ENCODE assay signal across 10 cellular contexts in genomic region chr12:27552886-27553560, GRCh38. TPM values are rescaled to one million over a fixed set of nuclear protein-coding genes. Genes with fewer than 3 reads are reported as not detected.
A peak's percentile ranks its signal among the peaks of the same experiment; 100 is the strongest.
DNase-seq lines count a peak whose midpoint lies in the region; ATAC-seq and TF ChIP-seq lines count a peak whose summit lies in the region.
"Had no signal": no experiment of that assay in that cellular context is flagged by ENCODE, and none has a peak within 500 bp of the region (broad histone marks: within the 10 kb centered on the region; RNA-seq: fewer than 3 reads in every experiment).

No MANE protein-coding gene starts in this region.

- CTCF ChIA-PET in WTC11 (lab: Charles Lee), result interaction anchor here (0.5 to 0.9 kb wide), 2 partner anchors 327 to 537 kb away, joined by 3 read pairs; no protein-coding TSS in a partner anchor

- ATAC-seq in HG02623 (IDR thresholded peaks at IDR 0.05; ENCODE audit: unreplicated experiment), result peak; percentile 54
- no peak for ATAC-seq in WTC11
- no peak for ATAC-seq in lung (ENCODE audit: insufficient read depth, low FRiP score)
- ATAC-seq in GM19324 (IDR thresholded peaks at IDR 0.05; ENCODE audit: low FRiP score, unreplicated experiment), result no peak

- no peaks in the 10 kb centered on the region for H3K9me3 Mint-ChIP-seq in WTC11

- POLR2A ChIA-PET in WTC11 (lab: Charles Lee), result interaction anchor here (0.6 kb wide), 1 partner anchor 631 kb away, joined by 3 read pairs; no protein-coding TSS in a partner anchor

- H3K27me3 ChIP-seq in lung (ENCODE audit: control insufficient read depth, insufficient read depth), result no peaks in the 10 kb centered on the region

- TF ChIP-seq CTCF in WTC11 (IDR thresholded peaks at IDR 0.05), result no peak
- TF ChIP-seq CTCF in lung (IDR thresholded peaks at IDR 0.05; ENCODE audit: control extremely low read depth, extremely low read depth), result no peak
- TF ChIP-seq CTCF in GM20000 (IDR thresholded peaks at IDR 0.05; ENCODE audit: extremely low read depth, missing control alignments), result no peak

- no peaks in the 10 kb centered on the region for H3K9me3 ChIP-seq in lung (ENCODE audit: control insufficient read depth in 2 of 2, insufficient read depth in 1 of 2, low read length in 1 of 2)

- H3K4me1 ChIP-seq in lung (ENCODE audit: control insufficient read depth in 2 of 2, insufficient read depth in 2 of 2, low read length in 2 of 2), result peaks cover 16 to 69% of the 10 kb centered on the region in 2 donors

- H3K27ac ChIP-seq in lung (ENCODE audit: low read depth in 1 of 2, low read length in 1 of 2) (peak overlapping the region; percentile 9 to 90), temporal lobe (ENCODE audit: low read depth, low read length) (peak overlapping the region; percentile 83)
- H3K27ac ChIP-seq: parathyroid adenoma, VCaP had no signal

- peaks cover 53% of the 10 kb centered on the region for H3K4me1 Mint-ChIP-seq in WTC11

- no peaks in the 10 kb centered on the region for H3K36me3 Mint-ChIP-seq in WTC11

- H3K27me3 Mint-ChIP-seq in WTC11 (ENCODE audit: low read depth), result no peaks in the 10 kb centered on the region

- no peak overlapping the region for H3K4me3 Mint-ChIP-seq in WTC11

- 83 to 90% methylated on average over 8 of the region's 8 CpGs for WGBS in lung, 2 donors

- no peak overlapping the region for H3K4me3 ChIP-seq in lung

- DNase-seq in WTC11 (ENCODE audit: low spot score), result no peak
- DNase-seq in lung (ENCODE audit: low spot score), result no peak
- no peak for DNase-seq in NCI-H2107 treated with DMSO at 0.1 percent for 48 hours (lab: John Stamatoyannopoulos, UW; ENCODE audit: unreplicated experiment)
- DNase-seq in GM20000 (ENCODE audit: low spot score), result no peak
- no peak for DNase-seq in effector CD4-positive, alpha-beta T cell

- H3K36me3 ChIP-seq in lung (ENCODE audit: control insufficient read depth in 2 of 2, insufficient read depth in 2 of 2, low read length in 2 of 2), result no peaks in the 10 kb centered on the region

- peak overlapping the region; percentile 70; the same call in 1 of the 2 replicates for H3K27ac Mint-ChIP-seq in WTC11

TF ChIP-seq in WTC11, 78 proteins besides CTCF, POLR2A, EP300 and RAD21 (continues in another document):
- TF ChIP-seq SMAD3 (CRISPR knock-in tag; IDR thresholded peaks at IDR 0.05; ENCODE audit: borderline replicate concordance) (no peak), ARID4B (CRISPR knock-in tag; IDR thresholded peaks at IDR 0.05; ENCODE audit: borderline replicate concordance) (no peak), GRHL2 (CRISPR knock-in tag; IDR thresholded peaks at IDR 0.05; ENCODE audit: insufficient replicate concordance, severe bottlenecking) (no peak), ESRRA (CRISPR knock-in tag; IDR thresholded peaks at IDR 0.05; ENCODE audit: borderline replicate concordance) (no peak), ELF4 (CRISPR knock-in tag; IDR thresholded peaks at IDR 0.05; ENCODE audit: low read depth) (no peak), HMGA2 (CRISPR knock-in tag; IDR thresholded peaks at IDR 0.05) (no peak), AFF4 (CRISPR knock-in tag; IDR thresholded peaks at IDR 0.05; ENCODE audit: borderline replicate concordance) (no peak), USF2 (CRISPR knock-in tag; IDR thresholded peaks at IDR 0.05) (no peak)
- TF ChIP-seq, protein P1, sequence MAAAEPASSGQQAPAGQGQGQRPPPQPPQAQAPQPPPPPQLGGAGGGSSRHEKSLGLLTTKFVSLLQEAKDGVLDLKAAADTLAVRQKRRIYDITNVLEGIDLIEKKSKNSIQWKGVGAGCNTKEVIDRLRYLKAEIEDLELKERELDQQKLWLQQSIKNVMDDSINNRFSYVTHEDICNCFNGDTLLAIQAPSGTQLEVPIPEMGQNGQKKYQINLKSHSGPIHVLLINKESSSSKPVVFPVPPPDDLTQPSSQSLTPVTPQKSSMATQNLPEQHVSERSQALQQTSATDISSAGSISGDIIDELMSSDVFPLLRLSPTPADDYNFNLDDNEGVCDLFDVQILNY (CRISPR knock-in tag; IDR thresholded peaks at IDR 0.05), result no peak

RNA-seq across cellular contexts. Expression of gene PPFIBP1, which starts 29.0 kb away (rescaled TPM):
- 22.3 to 28.7 TPM (median 27.7 TPM) in 3 replicates for total RNA-seq in WTC11 (2021)
- 100 to 1,000 TPM in 1 of 2 donors, 10 to 100 TPM in 1; 95.1 to 150 TPM for total RNA-seq in lung
- polyA plus RNA-seq in lung, result 10 to 100 TPM; 13.6 to 31.2 TPM
- total RNA-seq in temporal lobe, result 76.7 TPM
